In the genomic region with DNA sequence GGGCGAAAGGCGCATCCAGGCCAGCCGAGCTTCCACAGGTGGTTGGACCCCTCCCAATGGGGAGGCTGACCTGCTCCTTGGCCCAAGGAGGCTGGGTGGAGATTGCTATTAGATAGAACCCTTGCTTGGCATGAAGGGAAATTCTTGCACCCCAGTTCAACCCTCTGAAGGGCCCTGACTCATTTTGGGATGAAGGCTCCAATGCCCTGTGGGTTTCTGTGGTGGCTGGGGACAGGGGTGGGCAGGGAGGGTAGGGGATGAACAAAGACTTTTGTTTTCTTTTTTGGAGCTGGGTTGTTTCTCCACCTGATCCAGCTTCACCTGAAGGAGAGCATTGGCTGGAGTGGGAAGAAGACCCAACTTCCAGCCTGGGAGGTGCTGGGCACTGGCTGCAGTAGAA, we compare ENCODE assay signal across 32 cellular contexts. TPM values are rescaled to one million over a fixed set of nuclear protein-coding genes. Genes with fewer than 3 reads are reported as not detected.
A peak's percentile ranks its signal among the peaks of the same experiment; 100 is the strongest.
DNase-seq lines count a peak whose midpoint lies in the region; ATAC-seq and TF ChIP-seq lines count a peak whose summit lies in the region.
"Had no signal": no experiment of that assay in that cellular context is flagged by ENCODE, and none has a peak within 500 bp of the region (broad histone marks: within the 10 kb centered on the region; RNA-seq: fewer than 3 reads in every experiment).

No MANE protein-coding gene starts in this region.

- peaks cover 0 to 6% (median 4%) of the 10 kb centered on the region in 11 experiments; a peak in 15 of 22 replicates for H3K36me3 ChIP-seq in BLaER1 treated with 17β-estradiol and CSF1 and Interleukin-3, amounts not matched to agents 10 nM and 100 nM
- H3K36me3 ChIP-seq in WERI-Rb-1 = no peaks in the 10 kb centered on the region; the same call in 1 of the 2 replicates
- H3K36me3 ChIP-seq in upper lobe of right lung = no peaks in the 10 kb centered on the region
- H3K36me3 ChIP-seq: adrenal gland, neural progenitor cell, thoracic aorta had no signal

- no peak for DNase-seq in activated CD4-positive, alpha-beta T cell treated with anti-CD3 and anti-CD28 coated beads, Interleukin-2, amount 10 ng/mL, durations not matched to agents 7 days and 5 days
- DNase-seq in activated CD4-positive, alpha-beta T cell treated with anti-CD3 and anti-CD28 coated beads, Interleukin-2, amount 50 U/mL, for 1 hour = no peak
- no peak for DNase-seq in activated T-helper 1 cell treated with anti-CD3 and anti-CD28 coated beads, Interleukin-12 subunit alpha, Interleukin-12 subunit beta, Interleukin-2, Interleukin-4 antibody, amounts not matched to agents 30 ng/mL and 10 ng/mL and 1 ng/mL, durations not matched to agents 14 hours and 24 hours and 36 hours (ENCODE audit: low spot score)
- no peak for DNase-seq in natural killer cell treated with Interleukin-12 subunit alpha and Interleukin-12 subunit beta and Interleukin-15 and Interleukin-18, amount 100 ng/mL, for 72 hours (ENCODE audit: low spot score)
- DNase-seq in WERI-Rb-1 (no peak), upper lobe of right lung (no peak)
- DNase-seq: activated CD4-positive, CD25-positive, alpha-beta regulatory T cell; adrenal gland; body of pancreas; DMS53; foreskin fibroblast; H7; head of caudate nucleus; islet precursor cell; left lung; mesenchymal stem cell; NCI-H1048; NCI-H1694 treated with DMSO at 0.1 percent for 48 hours; NCI-H2171; NCI-H510A; retina; SIG-M5; stimulated activated naive CD4-positive, alpha-beta T cell treated with Interleukin-2 at 50 U/mL for 16 hours had no signal

- no peak overlapping the region for H3K27ac ChIP-seq in BLaER1 treated with 17β-estradiol and CSF1 and Interleukin-3, amounts not matched to agents 10 nM and 100 nM
- H3K27ac ChIP-seq in WERI-Rb-1 = no peak overlapping the region
- H3K27ac ChIP-seq in upper lobe of right lung = no peak overlapping the region
- H3K27ac ChIP-seq: A549, adrenal gland, body of pancreas, esophagus muscularis mucosa, left lung, neural progenitor cell, parathyroid adenoma, thoracic aorta had no signal

- peaks cover 0 to 98% (median 0%) of the 10 kb centered on the region in 11 experiments; a peak in 8 of 22 replicates for H4K20me1 ChIP-seq in BLaER1 treated with 17β-estradiol and CSF1 and Interleukin-3, amounts not matched to agents 10 nM and 100 nM

- H3K4me2 ChIP-seq in BLaER1 treated with 17β-estradiol and CSF1 and Interleukin-3, amounts not matched to agents 10 nM and 100 nM = peak overlapping the region in 10 of 11 experiments; percentile 42 to 92 (median 86); a peak in 19 of 22 replicates
- H3K4me2 ChIP-seq: A549, neural progenitor cell had no signal

- H3K27ac Mint-ChIP-seq in activated CD4-positive, alpha-beta T cell treated with anti-CD3 and anti-CD28 coated beads, Interleukin-2, amount 10 ng/mL, durations not matched to agents 7 days and 5 days = peak overlapping the region; percentile 55
- peak overlapping the region; percentile 72 for H3K27ac Mint-ChIP-seq in activated T-helper 1 cell treated with anti-CD3 and anti-CD28 coated beads, Interleukin-12 subunit alpha, Interleukin-12 subunit beta, Interleukin-2, Interleukin-4 antibody, amounts not matched to agents 30 ng/mL and 10 ng/mL and 1 ng/mL, durations not matched to agents 14 hours and 24 hours and 36 hours
- H3K27ac Mint-ChIP-seq in natural killer cell treated with Interleukin-12 subunit alpha and Interleukin-12 subunit beta and Interleukin-15 and Interleukin-18, amount 100 ng/mL, for 72 hours = peak overlapping the region; percentile 92 to 97
- H3K27ac Mint-ChIP-seq: dendritic cell treated with granulocyte-macrophage colony-stimulating factor and Interleukin-4, amounts not matched to agents 40 ng/mL and 50 ng/mL, for 4 days; neural progenitor cell had no signal

- H3K9me3 ChIP-seq in BLaER1 treated with 17β-estradiol and CSF1 and Interleukin-3, amounts not matched to agents 10 nM and 100 nM (replicated peaks in 1 of 11) = no peaks in the 10 kb centered on the region
- no peaks in the 10 kb centered on the region for H3K9me3 ChIP-seq in WERI-Rb-1 (ENCODE audit: severe bottlenecking)
- H3K9me3 ChIP-seq in upper lobe of right lung = no peaks in the 10 kb centered on the region
- H3K9me3 ChIP-seq: A549, adrenal gland, body of pancreas, esophagus muscularis mucosa, left lung, thoracic aorta had no signal

- ATAC-seq in natural killer cell treated with Interleukin-12 subunit alpha and Interleukin-12 subunit beta and Interleukin-15 and Interleukin-18, amount 100 ng/mL, for 72 hours = no peak
- no peak for ATAC-seq in upper lobe of right lung
- no peak for ATAC-seq in HG02678 (IDR thresholded peaks at IDR 0.05; ENCODE audit: unreplicated experiment)
- ATAC-seq: A549, body of pancreas, left lung had no signal

- peaks cover 89% of the 10 kb centered on the region for H3K4me1 Mint-ChIP-seq in activated CD4-positive, alpha-beta T cell treated with anti-CD3 and anti-CD28 coated beads, Interleukin-2, amount 10 ng/mL, durations not matched to agents 7 days and 5 days
- peaks cover 96% of the 10 kb centered on the region for H3K4me1 Mint-ChIP-seq in activated T-helper 1 cell treated with anti-CD3 and anti-CD28 coated beads, Interleukin-12 subunit alpha, Interleukin-12 subunit beta, Interleukin-2, Interleukin-4 antibody, amounts not matched to agents 30 ng/mL and 10 ng/mL and 1 ng/mL, durations not matched to agents 14 hours and 24 hours and 36 hours (ENCODE audit: low read depth)
- H3K4me1 Mint-ChIP-seq in natural killer cell treated with Interleukin-12 subunit alpha and Interleukin-12 subunit beta and Interleukin-15 and Interleukin-18, amount 100 ng/mL, for 72 hours (ENCODE audit: low read depth in 2 of 2) = peaks cover 88 to 93% of the 10 kb centered on the region in 2 donors

- H3K4me1 ChIP-seq in BLaER1 treated with 17β-estradiol and CSF1 and Interleukin-3, amounts not matched to agents 10 nM and 100 nM = peaks cover 74 to 100% (median 100%) of the 10 kb centered on the region in 10 experiments
- peaks cover 6% of the 10 kb centered on the region for H3K4me1 ChIP-seq in upper lobe of right lung
- H3K4me1 ChIP-seq: neural progenitor cell had no signal

- CTCF ChIA-PET in activated CD4-positive, alpha-beta T cell treated with anti-CD3 and anti-CD28 coated beads, Interleukin-2, amount 10 ng/mL, durations not matched to agents 7 days and 5 days (lab: Charles Lee) = interaction anchor here (1.3 kb wide), 1 partner anchor 10 kb away, joined by 5 read pairs; no protein-coding TSS in a partner anchor

- H3K4me3 Mint-ChIP-seq in activated CD4-positive, alpha-beta T cell treated with anti-CD3 and anti-CD28 coated beads, Interleukin-2, amount 10 ng/mL, durations not matched to agents 7 days and 5 days = no peak overlapping the region
- peak overlapping the region; percentile 43 for H3K4me3 Mint-ChIP-seq in activated T-helper 1 cell treated with anti-CD3 and anti-CD28 coated beads, Interleukin-12 subunit alpha, Interleukin-12 subunit beta, Interleukin-2, Interleukin-4 antibody, amounts not matched to agents 30 ng/mL and 10 ng/mL and 1 ng/mL, durations not matched to agents 14 hours and 24 hours and 36 hours
- peak overlapping the region; percentile 89 for H3K4me3 Mint-ChIP-seq in natural killer cell treated with Interleukin-12 subunit alpha and Interleukin-12 subunit beta and Interleukin-15 and Interleukin-18, amount 100 ng/mL, for 72 hours
- H3K4me3 Mint-ChIP-seq: dendritic cell treated with granulocyte-macrophage colony-stimulating factor and Interleukin-4, amounts not matched to agents 40 ng/mL and 50 ng/mL, for 4 days had no signal

- no peaks in the 10 kb centered on the region for H3K9me3 Mint-ChIP-seq in activated CD4-positive, alpha-beta T cell treated with anti-CD3 and anti-CD28 coated beads, Interleukin-2, amount 10 ng/mL, durations not matched to agents 7 days and 5 days
- no peaks in the 10 kb centered on the region for H3K9me3 Mint-ChIP-seq in activated T-helper 1 cell treated with anti-CD3 and anti-CD28 coated beads, Interleukin-12 subunit alpha, Interleukin-12 subunit beta, Interleukin-2, Interleukin-4 antibody, amounts not matched to agents 30 ng/mL and 10 ng/mL and 1 ng/mL, durations not matched to agents 14 hours and 24 hours and 36 hours
- no peaks in the 10 kb centered on the region for H3K9me3 Mint-ChIP-seq in natural killer cell treated with Interleukin-12 subunit alpha and Interleukin-12 subunit beta and Interleukin-15 and Interleukin-18, amount 100 ng/mL, for 72 hours
- H3K9me3 Mint-ChIP-seq: dendritic cell treated with granulocyte-macrophage colony-stimulating factor and Interleukin-4, amounts not matched to agents 40 ng/mL and 50 ng/mL, for 4 days; neural progenitor cell had no signal

- no peak for TF ChIP-seq CTCF in WERI-Rb-1 (IDR thresholded peaks at IDR 0.05; ENCODE audit: low read depth, low read length)
- TF ChIP-seq CTCF in upper lobe of right lung (IDR thresholded peaks at IDR 0.05) = no peak

- H3K9ac ChIP-seq in BLaER1 treated with 17β-estradiol and CSF1 and Interleukin-3, amounts not matched to agents 10 nM and 100 nM = peak overlapping the region in 2 of 11 experiments; percentile 30 to 42; a peak in 1 of 22 replicates
- H3K9ac ChIP-seq: neural progenitor cell, parathyroid adenoma had no signal

- H3K27me3 ChIP-seq in BLaER1 treated with 17β-estradiol and CSF1 and Interleukin-3, amounts not matched to agents 10 nM and 100 nM = peaks cover 0 to 62% (median 0%) of the 10 kb centered on the region in 11 experiments; a peak in 7 of 22 replicates
- H3K27me3 ChIP-seq in WERI-Rb-1 (ENCODE audit: insufficient read depth, low read depth, severe bottlenecking) (no peaks in the 10 kb centered on the region), upper lobe of right lung (peaks cover 25% of the 10 kb centered on the region)

- H3K36me3 Mint-ChIP-seq in activated CD4-positive, alpha-beta T cell treated with anti-CD3 and anti-CD28 coated beads, Interleukin-2, amount 10 ng/mL, durations not matched to agents 7 days and 5 days (ENCODE audit: low read depth) = no peaks in the 10 kb centered on the region
- no peaks in the 10 kb centered on the region for H3K36me3 Mint-ChIP-seq in activated T-helper 1 cell treated with anti-CD3 and anti-CD28 coated beads, Interleukin-12 subunit alpha, Interleukin-12 subunit beta, Interleukin-2, Interleukin-4 antibody, amounts not matched to agents 30 ng/mL and 10 ng/mL and 1 ng/mL, durations not matched to agents 14 hours and 24 hours and 36 hours (ENCODE audit: low read depth)
- H3K36me3 Mint-ChIP-seq in natural killer cell treated with Interleukin-12 subunit alpha and Interleukin-12 subunit beta and Interleukin-15 and Interleukin-18, amount 100 ng/mL, for 72 hours = no peaks in the 10 kb centered on the region

- H3K4me3 ChIP-seq in BLaER1 treated with 17β-estradiol and CSF1 and Interleukin-3, amounts not matched to agents 10 nM and 100 nM = no peak overlapping the region
- H3K4me3 ChIP-seq in WERI-Rb-1 (ENCODE audit: low read depth, low read length) (no peak overlapping the region), upper lobe of right lung (no peak overlapping the region)
- H3K4me3 ChIP-seq: A549, adrenal gland, body of pancreas, esophagus muscularis mucosa, left lung, neural progenitor cell, thoracic aorta had no signal

- POLR2A ChIA-PET in activated CD4-positive, alpha-beta T cell treated with anti-CD3 and anti-CD28 coated beads, Interleukin-2, amount 10 ng/mL, durations not matched to agents 7 days and 5 days (lab: Charles Lee) = no interaction called here

- intact Hi-C loops in activated T-helper 1 cell treated with anti-CD3 and anti-CD28 coated beads, Interleukin-12 subunit alpha, Interleukin-12 subunit beta, Interleukin-2, Interleukin-4 antibody, amounts not matched to agents 30 ng/mL and 10 ng/mL and 1 ng/mL, durations not matched to agents 14 hours and 24 hours and 36 hours (cut with micrococcal nuclease) = loop anchor here (5.0 kb wide), 1 partner anchor 54 kb away; no protein-coding TSS in a partner anchor
- intact Hi-C loops in upper lobe of right lung (cut with DNase I) = no loop called here

- H3K27me3 Mint-ChIP-seq in activated CD4-positive, alpha-beta T cell treated with anti-CD3 and anti-CD28 coated beads, Interleukin-2, amount 10 ng/mL, durations not matched to agents 7 days and 5 days = no peaks in the 10 kb centered on the region
- no peaks in the 10 kb centered on the region for H3K27me3 Mint-ChIP-seq in activated T-helper 1 cell treated with anti-CD3 and anti-CD28 coated beads, Interleukin-12 subunit alpha, Interleukin-12 subunit beta, Interleukin-2, Interleukin-4 antibody, amounts not matched to agents 30 ng/mL and 10 ng/mL and 1 ng/mL, durations not matched to agents 14 hours and 24 hours and 36 hours (ENCODE audit: insufficient read depth)
- H3K27me3 Mint-ChIP-seq in natural killer cell treated with Interleukin-12 subunit alpha and Interleukin-12 subunit beta and Interleukin-15 and Interleukin-18, amount 100 ng/mL, for 72 hours = no peaks in the 10 kb centered on the region

RNA-seq across cellular contexts. Expression of gene TBX21, which starts 16.7 kb away (rescaled TPM):
- total RNA-seq in activated CD4-positive, alpha-beta T cell treated with anti-CD3 and anti-CD28 coated beads, Interleukin-2, amount 10 ng/mL, durations not matched to agents 7 days and 5 days = 10 to 100 TPM; 13.8 to 16.0 TPM
- 89.8 and 90.8 TPM in 2 replicates for total RNA-seq in activated T-helper 1 cell treated with anti-CD3 and anti-CD28 coated beads, Interleukin-12 subunit alpha, Interleukin-12 subunit beta, Interleukin-2, Interleukin-4 antibody, amounts not matched to agents 30 ng/mL and 10 ng/mL and 1 ng/mL, durations not matched to agents 14 hours and 24 hours and 36 hours
- total RNA-seq in natural killer cell treated with Interleukin-12 subunit alpha and Interleukin-12 subunit beta and Interleukin-15 and Interleukin-18, amount 100 ng/mL, for 72 hours = 100 to 1,000 TPM; 234 to 437 TPM
- 3.9 TPM for total RNA-seq in upper lobe of right lung
- total RNA-seq: H7, skeletal muscle tissue had no signal

RNA-seq across cellular contexts. Expression of gene TBKBP1, which starts 22.4 kb away (rescaled TPM):
- 1 to 10 TPM; 2.5 to 3.0 TPM for total RNA-seq in activated CD4-positive, alpha-beta T cell treated with anti-CD3 and anti-CD28 coated beads, Interleukin-2, amount 10 ng/mL, durations not matched to agents 7 days and 5 days
- 11.6 and 12.4 TPM in 2 replicates for total RNA-seq in activated T-helper 1 cell treated with anti-CD3 and anti-CD28 coated beads, Interleukin-12 subunit alpha, Interleukin-12 subunit beta, Interleukin-2, Interleukin-4 antibody, amounts not matched to agents 30 ng/mL and 10 ng/mL and 1 ng/mL, durations not matched to agents 14 hours and 24 hours and 36 hours
- total RNA-seq in natural killer cell treated with Interleukin-12 subunit alpha and Interleukin-12 subunit beta and Interleukin-15 and Interleukin-18, amount 100 ng/mL, for 72 hours = 10 to 100 TPM; 13.1 to 22.6 TPM
- 14.7 TPM for total RNA-seq in upper lobe of right lung
